Comparison of ENCODE assay signal across 1 cellular context in genomic region chr10:110013615-110014293, GRCh38.
TF ChIP-seq lines count a peak whose summit lies in the region.

No MANE protein-coding gene starts in this region.

TF ChIP-seq in WTC11, 78 proteins besides CTCF, POLR2A, EP300 and RAD21 (continued from another document):
- TF ChIP-seq ZNF532 (CRISPR knock-in tag; IDR thresholded peaks at IDR 0.05; ENCODE audit: borderline replicate concordance) (no peak), GRHL2 (CRISPR knock-in tag; IDR thresholded peaks at IDR 0.05; ENCODE audit: insufficient replicate concordance, severe bottlenecking) (no peak), ZNF416 (CRISPR knock-in tag; IDR thresholded peaks at IDR 0.05) (no peak), STAT6 (CRISPR knock-in tag; conservative IDR thresholded peaks at IDR 0.05; ENCODE audit: low read depth) (no peak), ZBTB21 (CRISPR knock-in tag; IDR thresholded peaks at IDR 0.05; ENCODE audit: borderline replicate concordance) (no peak), NFE2L1 (CRISPR knock-in tag; IDR thresholded peaks at IDR 0.05) (no peak), KAT7 (CRISPR knock-in tag; IDR thresholded peaks at IDR 0.05; ENCODE audit: borderline replicate concordance) (no peak), OVOL2 (CRISPR knock-in tag; IDR thresholded peaks at IDR 0.05; ENCODE audit: borderline replicate concordance) (no peak), SOX15 (CRISPR knock-in tag; IDR thresholded peaks at IDR 0.05) (no peak)
- TF ChIP-seq, protein P1, sequence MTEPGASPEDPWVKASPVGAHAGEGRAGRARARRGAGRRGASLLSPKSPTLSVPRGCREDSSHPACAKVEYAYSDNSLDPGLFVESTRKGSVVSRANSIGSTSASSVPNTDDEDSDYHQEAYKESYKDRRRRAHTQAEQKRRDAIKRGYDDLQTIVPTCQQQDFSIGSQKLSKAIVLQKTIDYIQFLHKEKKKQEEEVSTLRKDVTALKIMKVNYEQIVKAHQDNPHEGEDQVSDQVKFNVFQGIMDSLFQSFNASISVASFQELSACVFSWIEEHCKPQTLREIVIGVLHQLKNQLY (CRISPR knock-in tag; IDR thresholded peaks at IDR 0.05): no peak
